Comparison of ENCODE assay signal across 1 cellular context in the genomic region with DNA sequence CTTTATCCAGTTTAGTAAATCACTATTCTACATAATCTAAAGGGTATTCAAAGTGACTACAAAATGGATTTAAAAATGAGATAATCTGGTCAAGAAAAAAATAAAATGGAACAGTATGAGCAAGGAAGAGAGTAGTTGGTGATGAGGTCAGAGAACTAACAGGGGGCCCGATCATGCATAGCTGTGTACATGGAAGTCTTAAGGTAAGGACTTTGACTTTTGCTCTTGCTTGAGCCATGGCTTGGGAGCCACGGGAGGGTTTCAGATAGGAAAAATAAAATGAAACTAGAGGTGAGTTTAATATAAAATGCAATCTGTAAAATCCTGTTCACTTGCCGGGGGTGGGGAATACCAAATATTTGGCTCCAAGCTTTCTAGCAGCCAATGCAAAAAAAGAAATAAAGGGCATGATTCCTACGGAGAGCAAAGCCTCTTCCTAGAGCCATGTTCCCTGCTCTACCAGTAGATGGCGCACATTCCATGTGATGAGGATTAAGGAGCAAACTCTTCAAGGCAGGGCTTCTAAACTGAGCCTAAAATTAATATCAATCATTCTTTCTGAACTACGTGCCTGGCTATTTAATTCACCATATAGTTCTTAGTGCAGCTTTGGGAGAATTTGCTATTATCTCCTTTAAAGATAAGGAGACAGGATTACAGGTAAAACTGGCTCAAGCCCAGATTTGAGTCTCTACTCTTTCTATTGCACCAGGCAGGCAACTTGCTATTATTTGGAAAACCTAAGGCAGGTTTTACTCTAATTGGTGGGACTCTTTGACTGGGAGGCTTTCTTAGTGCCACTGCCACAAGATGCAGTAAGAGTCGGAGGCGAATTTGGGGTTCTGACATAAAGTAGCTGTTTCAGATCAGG.
TF ChIP-seq lines count a peak whose summit lies in the region.

No MANE protein-coding gene starts in this region.

TF ChIP-seq in endothelial cell of umbilical vein, 7 proteins besides CTCF, POLR2A, EP300 and RAD21 (continued from another document):
- TF ChIP-seq POLR2AphosphoS5 (IDR thresholded peaks at IDR 0.05; ENCODE audit: insufficient read depth, low read depth, low read length) (no peak), JUN (IDR thresholded peaks at IDR 0.05; ENCODE audit: borderline replicate concordance, insufficient read depth, insufficient read length, low read depth) (no peak), GATA2 (IDR thresholded peaks at IDR 0.05; ENCODE audit: insufficient read depth, insufficient read length, low read depth, low read length) (no peak)
